ENCODE assay signal across 14 cellular contexts in the genomic region with DNA sequence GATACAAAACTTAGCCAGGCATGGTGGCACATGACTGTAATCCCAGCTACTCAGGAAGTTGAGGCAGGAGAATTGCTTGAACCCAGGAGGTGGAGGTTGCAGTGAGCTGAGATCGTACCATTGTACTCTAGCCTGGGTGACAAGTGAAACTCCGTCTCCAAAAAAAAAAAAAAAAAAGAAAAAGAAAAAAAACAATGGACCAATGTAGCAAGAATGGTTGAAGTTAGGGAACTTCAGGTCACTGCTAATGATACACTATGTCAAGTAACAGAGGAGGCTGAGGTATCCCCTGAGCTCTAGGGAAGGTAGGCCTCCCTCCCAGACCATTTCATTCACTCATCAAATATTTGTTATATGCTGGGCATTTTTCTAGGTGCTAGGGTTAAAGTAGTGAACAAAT. TPM values are rescaled to one million over a fixed set of nuclear protein-coding genes. Genes with fewer than 3 reads are reported as not detected.
"Had no signal": no experiment of that assay in that cellular context is flagged by ENCODE, and none has a peak within 500 bp of the region (broad histone marks: within the 10 kb centered on the region; RNA-seq: fewer than 3 reads in every experiment).

No MANE protein-coding gene starts in this region.

RNA-seq across cellular contexts. Expression of a gene that starts 7.7 kb away (rescaled TPM):
- total RNA-seq: activated CD4-positive, alpha-beta memory T cell treated with anti-CD3 and anti-CD28 coated beads for 36 hours; activated CD8-positive, alpha-beta memory T cell treated with anti-CD3 and anti-CD28 coated beads, Interleukin-2, amount 10 ng/mL, durations not matched to agents 7 days and 5 days; T-helper 1 cell treated with Interleukin-12 subunit alpha and Interleukin-12 subunit beta and Interleukin-4 antibody, amounts not matched to agents 30 ng/mL and 1 ng/mL, for 36 hours; T-helper 2 cell treated with Interferon-gamma antibody and Interleukin-4, amounts not matched to agents 100 ng/mL and 5 ng/mL, for 36 hours had no signal

RNA-seq across cellular contexts. Expression of a gene that starts 23.0 kb away (rescaled TPM):
- total RNA-seq: activated B cell treated with CpG ODN at 0.5 μM for 24 hours; activated CD4-positive, alpha-beta memory T cell treated with anti-CD3 and anti-CD28 coated beads for 36 hours; activated CD4-positive, alpha-beta memory T cell treated with anti-CD3 and anti-CD28 coated beads, Interleukin-2, amount 10 ng/mL, durations not matched to agents 7 days and 5 days; activated CD4-positive, alpha-beta T cell treated with anti-CD3 and anti-CD28 coated beads for 36 hours; activated CD4-positive, alpha-beta T cell treated with anti-CD3 and anti-CD28 coated beads, Interleukin-2, amount 10 ng/mL, durations not matched to agents 24 days and 14 days; activated CD4-positive, alpha-beta T cell treated with anti-CD3 and anti-CD28 coated beads, Interleukin-2, amount 10 ng/mL, durations not matched to agents 7 days and 5 days; activated CD8-positive, alpha-beta memory T cell treated with anti-CD3 and anti-CD28 coated beads for 36 hours; activated CD8-positive, alpha-beta memory T cell treated with anti-CD3 and anti-CD28 coated beads, Interleukin-2, amount 10 ng/mL, durations not matched to agents 7 days and 5 days; activated CD8-positive, alpha-beta T cell treated with anti-CD3 and anti-CD28 coated beads for 36 hours; activated CD8-positive, alpha-beta T cell treated with anti-CD3 and anti-CD28 coated beads, Interleukin-2, amount 10 ng/mL, durations not matched to agents 7 days and 5 days; T-helper 1 cell treated with Interleukin-12 subunit alpha and Interleukin-12 subunit beta and Interleukin-4 antibody, amounts not matched to agents 30 ng/mL and 1 ng/mL, for 36 hours; T-helper 17 cell; T-helper 2 cell treated with Interferon-gamma antibody and Interleukin-4, amounts not matched to agents 100 ng/mL and 5 ng/mL, for 36 hours had no signal

RNA-seq across cellular contexts. Expression of a gene that starts 46.9 kb away (rescaled TPM):
- total RNA-seq: activated B cell treated with CpG ODN at 0.5 μM for 24 hours; activated CD4-positive, alpha-beta memory T cell treated with anti-CD3 and anti-CD28 coated beads for 36 hours; activated CD4-positive, alpha-beta memory T cell treated with anti-CD3 and anti-CD28 coated beads, Interleukin-2, amount 10 ng/mL, durations not matched to agents 7 days and 5 days; activated CD8-positive, alpha-beta memory T cell treated with anti-CD3 and anti-CD28 coated beads for 36 hours; activated CD8-positive, alpha-beta memory T cell treated with anti-CD3 and anti-CD28 coated beads, Interleukin-2, amount 10 ng/mL, durations not matched to agents 7 days and 5 days; activated CD8-positive, alpha-beta T cell treated with anti-CD3 and anti-CD28 coated beads, Interleukin-2, amount 10 ng/mL, durations not matched to agents 7 days and 5 days; T-helper 1 cell treated with Interleukin-12 subunit alpha and Interleukin-12 subunit beta and Interleukin-4 antibody, amounts not matched to agents 30 ng/mL and 1 ng/mL, for 36 hours; T-helper 17 cell; WTC11 had no signal
